Comparison of ENCODE assay signal across 17 cellular contexts in genomic region chr10:101380353-101381017, GRCh38. TPM values are rescaled to one million over a fixed set of nuclear protein-coding genes. Genes with fewer than 3 reads are reported as not detected.
DNase-seq lines count a peak whose midpoint lies in the region; TF ChIP-seq lines count a peak whose summit lies in the region.
"Had no signal": no experiment of that assay in that cellular context is flagged by ENCODE, and none has a peak within 500 bp of the region (broad histone marks: within the 10 kb centered on the region; RNA-seq: fewer than 3 reads in every experiment).

No MANE protein-coding gene starts in this region.

- no peak overlapping the region for H3K9ac ChIP-seq in GM23248

- in situ Hi-C loops in GM23248 (cut with MboI) (no loop called here), KBM-7 (cut with MboI; ENCODE audit: low pct_unique_long_range_greater_than_20kb, low sequenced_read_pairs) (no loop called here)

- H3K4me1 ChIP-seq in DOHH2 (ENCODE audit: control insufficient read depth, low read length) (peaks cover 18% of the 10 kb centered on the region), GM23248 (ENCODE audit: insufficient read depth) (no peaks in the 10 kb centered on the region), A673 (ENCODE audit: insufficient read depth, low read length, poor library complexity, severe bottlenecking) (no peaks in the 10 kb centered on the region)

- no TSS peak for BruUV-seq in A673 (replicated peaks; lab: Mats Ljungman, UMichigan)

- H3K27me3 ChIP-seq in DOHH2 (ENCODE audit: control insufficient read depth, low read length) (no peaks in the 10 kb centered on the region), GM23248 (replicated peaks; ENCODE audit: insufficient read depth) (no peaks in the 10 kb centered on the region), A673 (replicated peaks; ENCODE audit: insufficient read depth, low read depth, low read length, poor library complexity) (no peaks in the 10 kb centered on the region)
- H3K27me3 ChIP-seq: gastrocnemius medialis had no signal

- intact Hi-C loops in A673 (cut with micrococcal nuclease; ENCODE audit: unreplicated experiment), result no loop called here

- no peak overlapping the region for H3K4me3 ChIP-seq in DOHH2 (ENCODE audit: low read length)
- H3K4me3 ChIP-seq in GM23248, result no peak overlapping the region
- no peak overlapping the region for H3K4me3 ChIP-seq in fibroblast of pulmonary artery (replicated peaks; ENCODE audit: low read depth, low read length)
- H3K4me3 ChIP-seq in A673 (ENCODE audit: low read depth, low read length, poor library complexity, severe bottlenecking), result no peak overlapping the region
- H3K4me3 ChIP-seq: gastrocnemius medialis had no signal

- no peaks in the 10 kb centered on the region for H3K9me3 ChIP-seq in DOHH2 (ENCODE audit: control insufficient read depth, insufficient read depth, low read length)
- no peaks in the 10 kb centered on the region for H3K9me3 ChIP-seq in GM23248 (ENCODE audit: low read depth)
- H3K9me3 ChIP-seq in A673 (ENCODE audit: low read depth, low read length, poor library complexity, severe bottlenecking), result no peaks in the 10 kb centered on the region
- H3K9me3 ChIP-seq: gastrocnemius medialis had no signal

- H2AFZ ChIP-seq in GM23248, result no peak overlapping the region

- no peaks in the 10 kb centered on the region for H3K9me2 ChIP-seq in DOHH2 (replicated peaks; ENCODE audit: control insufficient read depth, low read length)
- H3K9me2 ChIP-seq in GM23248 (ENCODE audit: insufficient read depth), result no peaks in the 10 kb centered on the region

- TF ChIP-seq CTCF in DOHH2 (IDR thresholded peaks at IDR 0.05; ENCODE audit: low read depth, low read length, poor library complexity, severe bottlenecking) (no peak), fibroblast of pulmonary artery (IDR thresholded peaks at IDR 0.05; ENCODE audit: low read length, missing control alignments) (no peak), A673 (conservative IDR thresholded peaks at IDR 0.05; ENCODE audit: low read depth, low read length) (no peak), GM10266 (IDR thresholded peaks at IDR 0.05; ENCODE audit: control insufficient read depth, insufficient read depth, low read depth, missing control alignments) (no peak)

- H3K4me2 ChIP-seq in DOHH2 (ENCODE audit: low read length), result peak overlapping the region; percentile 24
- no peak overlapping the region for H3K4me2 ChIP-seq in GM23248 (ENCODE audit: unreplicated experiment)

- H3K79me2 ChIP-seq in DOHH2 (ENCODE audit: control insufficient read depth, low read length), result peaks cover 3% of the 10 kb centered on the region; the same call in 1 of the 2 replicates
- peaks cover 77% of the 10 kb centered on the region for H3K79me2 ChIP-seq in GM23248 (ENCODE audit: insufficient read depth)

- DNase-seq in GM23248 (peak; percentile 39), fibroblast of pulmonary artery (ENCODE audit: low read depth) (peak; percentile 13), iPS-NIHi11 (ENCODE audit: low spot score) (no peak), KBM-7 (no peak), A673 (ENCODE audit: low spot score) (no peak), GM10266 (ENCODE audit: extremely low spot score) (no peak)
- DNase-seq in activated T-cell treated with anti-CD3 and anti-CD28 coated beads, Interleukin-2, amount 50 U/mL, for 48 hours, result peak; percentile 37 to 40
- DNase-seq: activated naive CD4-positive, alpha-beta T cell treated with anti-CD3 and anti-CD28 coated beads, Interleukin-2, amount 50 U/mL, for 16 hours; caudate nucleus; effector CD8-positive, alpha-beta T cell; gastrocnemius medialis; Kasumi-1; naive B cell; NCI-H510A; stimulated activated CD4-positive, alpha-beta T cell treated with anti-CD3 and anti-CD28 coated beads, Interleukin-12 subunit alpha, Interleukin-12 subunit beta, amount 100 ng/mL, for 4 hours; SW 1271 had no signal

- CTCF ChIA-PET in A673 (lab: Charles Lee), result no interaction called here

- POLR2A ChIA-PET in A673 (lab: Charles Lee; ENCODE audit: low non-redundant PET), result no interaction called here

- H3K27ac ChIP-seq in DOHH2 (ENCODE audit: low read depth, low read length), result no peak overlapping the region
- H3K27ac ChIP-seq in GM23248, result no peak overlapping the region
- no peak overlapping the region for H3K27ac ChIP-seq in A673 (ENCODE audit: low read depth, low read length, poor library complexity, severe bottlenecking)
- H3K27ac ChIP-seq: gastrocnemius medialis had no signal

- 85 to 89% methylated on average over 5 of the region's 5 CpGs for WGBS in GM23248 (ENCODE audit: low coverage in 1 of 2, low lambda C conversion rate in 2 of 2, missing lambda C conversion rate in 2 of 2), 2 experiments

- no peaks in the 10 kb centered on the region for H3K36me3 ChIP-seq in DOHH2 (ENCODE audit: control insufficient read depth, low read length)
- H3K36me3 ChIP-seq in GM23248 (ENCODE audit: low read depth), result no peaks in the 10 kb centered on the region; the same call in 1 of the 2 replicates
- H3K36me3 ChIP-seq in A673 (ENCODE audit: insufficient read depth, low read length, poor library complexity, severe bottlenecking), result no peaks in the 10 kb centered on the region
- H3K36me3 ChIP-seq: gastrocnemius medialis had no signal

- H3F3A ChIP-seq in DOHH2 (ENCODE audit: control insufficient read depth, insufficient read depth), result no peaks in the 10 kb centered on the region
- H3F3A ChIP-seq in GM23248 (ENCODE audit: insufficient read depth), result no peaks in the 10 kb centered on the region

- H4K20me1 ChIP-seq in DOHH2 (ENCODE audit: control insufficient read depth, insufficient read depth, low read depth, low read length) (no peaks in the 10 kb centered on the region), GM23248 (ENCODE audit: insufficient read depth) (peaks cover 2% of the 10 kb centered on the region; the same call in 1 of the 2 replicates)

RNA-seq across cellular contexts. Expression of gene BTRC, which starts 26.5 kb away (rescaled TPM):
- total RNA-seq in GM23248 (2014; rRNA removed; shearing (Covaris generic)), result 8.4 and 10.5 TPM in 2 replicates
- 11.0 and 11.4 TPM in 2 replicates for polyA plus RNA-seq in GM23248 (2016; fragmentation: Nextera tagmentation; extraction: Ambion mirVana)
- 22.6 and 23.6 TPM in 2 replicates for total RNA-seq in A673 (2021)

Comparison
In these comparisons a context has a peak if more than half of its experiments do, and no peak if none do; other contexts are left out.
1. DNase-seq: peak in GM23248 (single experiment), activated T-cell treated with anti-CD3 and anti-CD28 coated beads, Interleukin-2, amount 50 U/mL, for 48 hours (2 of 2) and fibroblast of pulmonary artery (single experiment); none in iPS-NIHi11 (single experiment), KBM-7 (single experiment), A673 (single experiment) and GM10266 (single experiment).